8 cellular contexts compared by ENCODE assay signal in genomic region chr12:130871286-130872178, GRCh38. TPM values are rescaled to one million over a fixed set of nuclear protein-coding genes. Genes with fewer than 3 reads are reported as not detected.
A peak's percentile ranks its signal among the peaks of the same experiment; 100 is the strongest.
DNase-seq lines count a peak whose midpoint lies in the region; ATAC-seq and TF ChIP-seq lines count a peak whose summit lies in the region.

RAN (plus strand) TSS chr12:130872066; CDS start chr12:130872594, 528 bp downstream.

- peaks cover 43% of the 10 kb centered on the region for H3K36me3 ChIP-seq in DND-41 (ENCODE audit: insufficient read depth, low read length)
- peaks cover 36% of the 10 kb centered on the region for H3K36me3 ChIP-seq in GM23338 (ENCODE audit: insufficient read depth)
- peaks cover 15% of the 10 kb centered on the region for H3K36me3 ChIP-seq in fibroblast of lung (ENCODE audit: control insufficient read depth, insufficient read depth, low read length)

- H3K9me3 ChIP-seq in DND-41 (ENCODE audit: insufficient read depth, low read length, severe bottlenecking): no peaks in the 10 kb centered on the region
- no peaks in the 10 kb centered on the region for H3K9me3 ChIP-seq in fibroblast of lung (ENCODE audit: control insufficient read depth, insufficient read depth, low read depth, low read length)

- no peaks in the 10 kb centered on the region for H3K9me2 ChIP-seq in GM23338 (ENCODE audit: insufficient read depth)

- POLR2A ChIA-PET in RWPE1 (lab: Yijun Ruan, JAX; ENCODE audit: low non-redundant PET): no interaction called here

- peak within 1 kb of the TSS; percentile 98 for H3K27ac ChIP-seq in DND-41 (ENCODE audit: low read length)
- peak within 1 kb of the TSS; percentile 94 for H3K27ac ChIP-seq in GM23338 (ENCODE audit: low read depth)
- peak within 1 kb of the TSS; percentile 94 for H3K27ac ChIP-seq in RWPE1
- H3K27ac ChIP-seq in fibroblast of lung (ENCODE audit: insufficient read depth, low read length): peak within 1 kb of the TSS; percentile 97

- H3K79me2 ChIP-seq in DND-41 (ENCODE audit: insufficient read depth, low read length) (peaks cover 47% of the 10 kb centered on the region), GM23338 (replicated peaks; ENCODE audit: insufficient read depth) (peaks cover 33% of the 10 kb centered on the region), fibroblast of lung (ENCODE audit: control insufficient read depth, insufficient read depth, low read length) (peaks cover 33% of the 10 kb centered on the region)

- peaks cover 7% of the 10 kb centered on the region; the same call in 1 of the 3 replicates for H3K9me3 Mint-ChIP-seq in GM23338
- H3K9me3 Mint-ChIP-seq in activated T-helper 17 cell treated with anti-CD3 and anti-CD28 coated beads, Interleukin-2, amount 50 U/mL, for 72 hours: peaks cover 3% of the 10 kb centered on the region
- H3K9me3 Mint-ChIP-seq in natural killer cell: no peaks in the 10 kb centered on the region

- H3K27ac Mint-ChIP-seq in GM23338 (peak within 1 kb of the TSS; percentile 99), natural killer cell (peak within 1 kb of the TSS; percentile 84 to 85)
- peak within 1 kb of the TSS; percentile 99 for H3K27ac Mint-ChIP-seq in activated T-helper 17 cell treated with anti-CD3 and anti-CD28 coated beads, Interleukin-2, amount 50 U/mL, for 72 hours

- H3K4me3 Mint-ChIP-seq in GM23338: peak within 1 kb of the TSS; percentile 96
- H3K4me3 Mint-ChIP-seq in activated T-helper 17 cell treated with anti-CD3 and anti-CD28 coated beads, Interleukin-2, amount 50 U/mL, for 72 hours: peak within 1 kb of the TSS; percentile 100
- H3K4me3 Mint-ChIP-seq in natural killer cell: peak within 1 kb of the TSS; percentile 90

- H3K4me3 ChIP-seq in DND-41 (ENCODE audit: low read depth in 1 of 2, low read length in 2 of 2) (peak within 1 kb of the TSS; percentile 88), GM23338 (peak within 1 kb of the TSS; percentile 85), LNCaP clone FGC (ENCODE audit: low read depth, low read length) (peak within 1 kb of the TSS; percentile 86), fibroblast of lung (replicated peaks in 1 of 4; ENCODE audit: control extremely low read depth in 1 of 4, insufficient read depth in 1 of 4, low read depth in 3 of 4, low read length in 4 of 4) (peak within 1 kb of the TSS; percentile 92 to 99 (median 95))

- peak; percentile 75 for ATAC-seq in DND-41 (ENCODE audit: insufficient read depth, low read depth)
- ATAC-seq in GM23338: peak; percentile 69
- ATAC-seq in activated T-helper 17 cell treated with anti-CD3 and anti-CD28 coated beads, Interleukin-2, amount 50 U/mL, for 72 hours (replicated peaks): peak; percentile 69
- ATAC-seq in natural killer cell: peak; percentile 80 to 94 (median 84)

- H3K27me3 Mint-ChIP-seq in GM23338 (ENCODE audit: insufficient read depth, low read depth, poor library complexity) (peaks cover 14% of the 10 kb centered on the region), natural killer cell (ENCODE audit: low read depth in 2 of 2) (no peaks in the 10 kb centered on the region)
- no peaks in the 10 kb centered on the region for H3K27me3 Mint-ChIP-seq in activated T-helper 17 cell treated with anti-CD3 and anti-CD28 coated beads, Interleukin-2, amount 50 U/mL, for 72 hours

- peak; percentile 93 for DNase-seq in DND-41
- peak; percentile 86 for DNase-seq in GM23338 (ENCODE audit: low spot score)
- peak; percentile 46 for DNase-seq in LNCaP clone FGC (ENCODE audit: low read depth)
- peak; percentile 98 for DNase-seq in RWPE1 (ENCODE audit: low spot score)
- DNase-seq in fibroblast of lung (ENCODE audit: low read depth in 2 of 2): peak; percentile 90 to 93
- DNase-seq in natural killer cell: peak; percentile 81
- peak; percentile 83 to 93 (median 86) for DNase-seq in stimulated activated naive CD4-positive, alpha-beta T cell (lab: John Stamatoyannopoulos, UW)

- H3K27me3 ChIP-seq in DND-41 (ENCODE audit: insufficient read depth, low read length, poor library complexity): no peaks in the 10 kb centered on the region
- H3K27me3 ChIP-seq in GM23338 (ENCODE audit: insufficient read depth): no peaks in the 10 kb centered on the region
- no peaks in the 10 kb centered on the region for H3K27me3 ChIP-seq in fibroblast of lung (ENCODE audit: control insufficient read depth, insufficient read depth, low read length)

- TF ChIP-seq CTCF in DND-41 (IDR thresholded peaks at IDR 0.05; ENCODE audit: borderline replicate concordance, extremely low read depth, low read length, poor library complexity, severe bottlenecking) (no peak), GM23338 (conservative IDR thresholded peaks at IDR 0.05; ENCODE audit: low read depth in 2 of 2) (no peak), LNCaP clone FGC (IDR thresholded peaks at IDR 0.05; ENCODE audit: control insufficient read depth, extremely low read depth, insufficient read depth) (no peak), RWPE1 (conservative IDR thresholded peaks at IDR 0.05; ENCODE audit: low read depth) (no peak), fibroblast of lung (conservative IDR thresholded peaks at IDR 0.05 in 1 of 2, IDR thresholded peaks at IDR 0.05 in 1 of 2; ENCODE audit: low read depth in 1 of 2, low read length in 2 of 2) (no peak), natural killer cell (IDR thresholded peaks at IDR 0.05) (no peak)

- H4K20me1 ChIP-seq in DND-41 (ENCODE audit: insufficient read depth, low read length): peaks cover 31% of the 10 kb centered on the region
- H4K20me1 ChIP-seq in GM23338 (replicated peaks; ENCODE audit: insufficient read depth): peaks cover 30% of the 10 kb centered on the region
- H4K20me1 ChIP-seq in fibroblast of lung (ENCODE audit: control insufficient read depth, extremely low read depth, insufficient read depth, low read length): no peaks in the 10 kb centered on the region

- H3K4me1 ChIP-seq in DND-41 (ENCODE audit: insufficient read depth, low read length) (peaks cover 38% of the 10 kb centered on the region), GM23338 (ENCODE audit: insufficient read depth) (peaks cover 37% of the 10 kb centered on the region), fibroblast of lung (ENCODE audit: control insufficient read depth, extremely low read depth, insufficient read depth, low read length) (peaks cover 4% of the 10 kb centered on the region)

- H3K4me1 Mint-ChIP-seq in GM23338 (peaks cover 38% of the 10 kb centered on the region), natural killer cell (peaks cover 21 to 32% of the 10 kb centered on the region in 2 donors)
- peaks cover 24% of the 10 kb centered on the region for H3K4me1 Mint-ChIP-seq in activated T-helper 17 cell treated with anti-CD3 and anti-CD28 coated beads, Interleukin-2, amount 50 U/mL, for 72 hours

- H3K9ac ChIP-seq in DND-41 (ENCODE audit: low read depth, low read length): peak within 1 kb of the TSS; percentile 98
- peak within 1 kb of the TSS; percentile 90 for H3K9ac ChIP-seq in fibroblast of lung (ENCODE audit: insufficient read depth, low read length)

- H3K4me2 ChIP-seq in DND-41 (ENCODE audit: insufficient read depth, low read length): peak within 1 kb of the TSS; percentile 84
- H3K4me2 ChIP-seq in GM23338: peak within 1 kb of the TSS; percentile 85
- peak within 1 kb of the TSS; percentile 84 for H3K4me2 ChIP-seq in fibroblast of lung (ENCODE audit: extremely low read depth, insufficient read depth, low read length)

- peak within 1 kb of the TSS; percentile 96 for H2AFZ ChIP-seq in DND-41 (ENCODE audit: low read depth, low read length)
- H2AFZ ChIP-seq in GM23338: no peak within 1 kb of the TSS
- H2AFZ ChIP-seq in fibroblast of lung (ENCODE audit: low read length): peak within 1 kb of the TSS; percentile 68

- CTCF ChIA-PET in RWPE1 (lab: Yijun Ruan, JAX): interaction anchor here (0.7 to 1.1 kb wide), 3 partner anchors 9 to 394 kb away, joined by 3 to 6 read pairs (median 5); no protein-coding TSS in a partner anchor

- peaks cover 41% of the 10 kb centered on the region for H3F3A ChIP-seq in GM23338 (replicated peaks; ENCODE audit: low read depth)

- intact Hi-C loops in natural killer cell (cut with micrococcal nuclease): loop anchor here (2.0 kb wide), 1 partner anchor 33 kb away; the partner anchor contains the start of gene STX2

- H3K36me3 Mint-ChIP-seq in GM23338 (ENCODE audit: low read depth) (peaks cover 45% of the 10 kb centered on the region), natural killer cell (peaks cover 23% of the 10 kb centered on the region)
- H3K36me3 Mint-ChIP-seq in activated T-helper 17 cell treated with anti-CD3 and anti-CD28 coated beads, Interleukin-2, amount 50 U/mL, for 72 hours (ENCODE audit: low read depth): peaks cover 49% of the 10 kb centered on the region

TF ChIP-seq in GM23338, 12 proteins besides CTCF, POLR2A, EP300 and RAD21:
- TF ChIP-seq ETS1 (IDR thresholded peaks at IDR 0.05) (no peak), POLR2AphosphoS5 (IDR thresholded peaks at IDR 0.05; ENCODE audit: low read depth) (peak; percentile 76)

RNA-seq across cellular contexts. Expression of gene RAN, which starts in this region (rescaled TPM):
- 855 and 976 TPM in 2 replicates for total RNA-seq in GM23338 (2014; rRNA removed; shearing (Covaris generic))
- polyA plus RNA-seq in GM23338 (2016; fragmentation: Nextera tagmentation; extraction: Ambion mirVana) (2,114 and 2,289 TPM in 2 replicates), fibroblast of lung (1,342 and 2,198 TPM in 2 replicates)
- 1,000 to 10,000 TPM; 1,449 to 2,120 TPM for total RNA-seq in activated T-helper 17 cell treated with anti-CD3 and anti-CD28 coated beads, Interleukin-2, amount 50 U/mL, for 72 hours
- total RNA-seq in fibroblast of lung (409 and 445 TPM in 2 replicates), natural killer cell (100 to 1,000 TPM; 244 to 264 (median 247) TPM)
- 872 and 1,383 TPM in 2 replicates for polyA plus RNA-seq in fibroblast of lung (2012)
- 221 and 439 TPM in 2 replicates for polyA minus RNA-seq in fibroblast of lung (ENCODE audit: low replicate concordance)

Comparison
In these comparisons a context has a peak if more than half of its experiments do, and no peak if none do; other contexts are left out.
1. Peak in every context shown above with its lines: DNase-seq, ATAC-seq, H3K4me3 ChIP-seq and H3K27ac ChIP-seq.
2. DNase-seq: peak in every context shown above with its lines; median percentile 98 in RWPE1; 93 in DND-41; 92 in fibroblast of lung; 86 in stimulated activated naive CD4-positive, alpha-beta T cell; 86 in GM23338; 81 in natural killer cell; 46 in LNCaP clone FGC.